Comparison of ENCODE assay signal across 23 cellular contexts in genomic region chr3:61634678-61635077, GRCh38.
DNase-seq lines count a peak whose midpoint lies in the region; ATAC-seq and TF ChIP-seq lines count a peak whose summit lies in the region.
"Had no signal": no experiment of that assay in that cellular context is flagged by ENCODE, and none has a peak within 500 bp of the region (broad histone marks: within the 10 kb centered on the region; RNA-seq: fewer than 3 reads in every experiment).

No MANE protein-coding gene starts in this region.

- dilution Hi-C loops in IMR-90 (cut with HindIII; ENCODE audit: low sequenced_read_pairs, unreplicated experiment): no loop called here

- H3K56ac ChIP-seq in IMR-90 (ENCODE audit: extremely low read depth, insufficient read depth, low read length): no peak overlapping the region

- H3K27ac ChIP-seq in IMR-90 (ENCODE audit: insufficient read depth, low read length) (no peak overlapping the region), neural cell (ENCODE audit: low read length) (no peak overlapping the region), RWPE1 (no peak overlapping the region)
- H3K27ac ChIP-seq: 22Rv1, epithelial cell of prostate, gastrocnemius medialis had no signal

- H4K20me1 ChIP-seq in IMR-90 (ENCODE audit: insufficient read depth, low read length) (peaks cover 27% of the 10 kb centered on the region; the same call in 1 of the 2 replicates), neural cell (ENCODE audit: insufficient read depth) (no peaks in the 10 kb centered on the region)

- POLR2A ChIA-PET in IMR-90 (lab: Charles Lee; ENCODE audit: unreplicated experiment): no interaction called here
- POLR2A ChIA-PET in RWPE1 (lab: Yijun Ruan, JAX; ENCODE audit: low non-redundant PET): no interaction called here

- no peaks in the 10 kb centered on the region for H3K79me2 ChIP-seq in neural cell (replicated peaks; ENCODE audit: insufficient read depth, low read length)

- no peak overlapping the region for H3K4me3 ChIP-seq in IMR-90 (ENCODE audit: insufficient read depth, low read depth, low read length)
- no peak overlapping the region for H3K4me3 ChIP-seq in fibroblast of pulmonary artery (replicated peaks; ENCODE audit: low read depth, low read length)
- no peak overlapping the region for H3K4me3 ChIP-seq in neural cell (ENCODE audit: low read length)
- H3K4me3 ChIP-seq: gastrocnemius medialis had no signal

- no peak overlapping the region for H3K18ac ChIP-seq in IMR-90 (ENCODE audit: low read depth, low read length)

- no peak overlapping the region for H3K4ac ChIP-seq in IMR-90 (ENCODE audit: low read depth, low read length)

- no peak overlapping the region for H2BK5ac ChIP-seq in IMR-90 (ENCODE audit: low read depth, low read length, poor library complexity, severe bottlenecking)

- intact Hi-C loops in IMR-90 (cut with micrococcal nuclease): loop anchor here (10.0 kb wide), 1 partner anchor 550 kb away; no protein-coding TSS in a partner anchor

- no TSS peak for BruUV-seq in IMR-90 (replicated peaks; lab: Mats Ljungman, UMichigan)

- no peak overlapping the region for H2BK15ac ChIP-seq in IMR-90 (ENCODE audit: low read depth, low read length)

- H2AFZ ChIP-seq in IMR-90 (replicated peaks; ENCODE audit: low read length, poor library complexity) (no peak overlapping the region), neural cell (ENCODE audit: low read depth, low read length) (no peak overlapping the region)

- no peak overlapping the region for H2BK120ac ChIP-seq in IMR-90 (ENCODE audit: low read depth, low read length)

- TF ChIP-seq CTCF in IMR-90 (conservative IDR thresholded peaks at IDR 0.05; ENCODE audit: low read depth, low read length): no peak
- no peak for TF ChIP-seq CTCF in fibroblast of pulmonary artery (IDR thresholded peaks at IDR 0.05; ENCODE audit: low read length, missing control alignments)
- TF ChIP-seq CTCF in neural cell (IDR thresholded peaks at IDR 0.05; ENCODE audit: poor library complexity, severe bottlenecking): no peak
- no peak for TF ChIP-seq CTCF in RWPE1 (conservative IDR thresholded peaks at IDR 0.05; ENCODE audit: low read depth)

- peak; percentile 25; the same call in 1 of the 2 replicates for ATAC-seq in IMR-90 (ENCODE audit: low read depth)
- ATAC-seq in GM18505 (IDR thresholded peaks at IDR 0.05; ENCODE audit: unreplicated experiment): no peak
- ATAC-seq: activated CD8-positive, alpha-beta memory T cell treated with anti-CD3 and anti-CD28 coated beads, Interleukin-2, amount 10 ng/mL, durations not matched to agents 7 days and 5 days; gastrocnemius medialis; T-helper 17 cell had no signal

- H4K91ac ChIP-seq in IMR-90 (ENCODE audit: insufficient read depth, low read depth, low read length): no peak overlapping the region

- peak; percentile 50 for TF ChIP-seq EP300 in neural cell (conservative IDR thresholded peaks at IDR 0.05; ENCODE audit: poor library complexity, severe bottlenecking)

- CTCF ChIA-PET in IMR-90 (lab: Yijun Ruan, JAX): no interaction called here
- CTCF ChIA-PET in RWPE1 (lab: Yijun Ruan, JAX): no interaction called here

- H3K36me3 ChIP-seq in IMR-90 (ENCODE audit: control insufficient read depth, insufficient read depth, low read length): no peaks in the 10 kb centered on the region
- H3K36me3 ChIP-seq in neural cell (ENCODE audit: insufficient read depth, low read length): no peaks in the 10 kb centered on the region
- H3K36me3 ChIP-seq: gastrocnemius medialis had no signal

- peak overlapping the region; percentile 5; the same call in 1 of the 2 replicates for H3K4me2 ChIP-seq in IMR-90 (ENCODE audit: low read depth, low read length)
- no peak overlapping the region for H3K4me2 ChIP-seq in neural cell (ENCODE audit: low read length)

- H3K27me3 ChIP-seq in IMR-90 (ENCODE audit: control insufficient read depth, insufficient read depth, low read length) (no peaks in the 10 kb centered on the region), neural cell (ENCODE audit: insufficient read depth, low read depth, low read length) (no peaks in the 10 kb centered on the region)
- H3K27me3 ChIP-seq: gastrocnemius medialis had no signal

- no peak overlapping the region for H3K9ac ChIP-seq in IMR-90 (ENCODE audit: low read depth, low read length)
- H3K9ac ChIP-seq in neural cell (ENCODE audit: low read length): no peak overlapping the region

- H3F3A ChIP-seq in neural cell (ENCODE audit: insufficient read depth, low read length, poor library complexity, severe bottlenecking): no peaks in the 10 kb centered on the region

- H3K14ac ChIP-seq in IMR-90 (replicated peaks; ENCODE audit: low read depth, low read length): peak overlapping the region; percentile 72; the same call in 1 of the 2 replicates

- H4K5ac ChIP-seq in IMR-90 (ENCODE audit: low read depth, low read length): no peak overlapping the region

- WGBS in IMR-90 (ENCODE audit: extremely low coverage in 2 of 2, insufficient read length in 1 of 2), 2 experiments: no CpG with 5 or more reads among the region's 3 CpGs

- H3K9me1 ChIP-seq in IMR-90 (ENCODE audit: insufficient read depth, low read length): peaks cover 12% of the 10 kb centered on the region

- H3K4me1 ChIP-seq in IMR-90 (ENCODE audit: control insufficient read depth, insufficient read depth, low read length): peaks cover 15% of the 10 kb centered on the region

- no peak overlapping the region for H3K23ac ChIP-seq in IMR-90 (ENCODE audit: low read depth, low read length)

- no peaks in the 10 kb centered on the region for H3K9me2 ChIP-seq in neural cell (ENCODE audit: insufficient read depth, low read length)

- H2AK9ac ChIP-seq in IMR-90 (replicated peaks; ENCODE audit: low read depth, low read length, poor library complexity): no peak overlapping the region

- no peaks in the 10 kb centered on the region for H3K9me3 ChIP-seq in IMR-90 (ENCODE audit: control insufficient read depth, insufficient read depth, low read length)
- peaks cover 6% of the 10 kb centered on the region for H3K9me3 ChIP-seq in neural cell (ENCODE audit: low read length)
- H3K9me3 ChIP-seq: gastrocnemius medialis had no signal

- TF ChIP-seq POLR2A in IMR-90 (IDR thresholded peaks at IDR 0.05; ENCODE audit: low read depth, low read length): no peak
- no peak for TF ChIP-seq POLR2A in GM18505 (IDR thresholded peaks at IDR 0.05; ENCODE audit: borderline replicate concordance, extremely low read depth, insufficient read depth, insufficient read length)

- H2AK5ac ChIP-seq in IMR-90 (ENCODE audit: low read depth, low read length): no peak overlapping the region

- in situ Hi-C loops in IMR-90 (cut with MboI; ENCODE audit: low sequenced_read_pairs): no loop called here

- peak; percentile 1 for DNase-seq in DMS53 (lab: John Stamatoyannopoulos, UW)
- DNase-seq in DMS53 treated with DMSO at 0.1 percent for 48 hours (lab: John Stamatoyannopoulos, UW; ENCODE audit: unreplicated experiment): no peak
- peak; percentile 36 for DNase-seq in IMR-90
- peak; percentile 29 for DNase-seq in fibroblast of pulmonary artery (ENCODE audit: low read depth)
- DNase-seq in RWPE1 (ENCODE audit: low spot score): no peak
- no peak for DNase-seq in DMS79 (lab: John Stamatoyannopoulos, UW)
- DNase-seq: activated CD4-positive, alpha-beta T cell treated with anti-CD3 and anti-CD28 coated beads, Interleukin-2, amount 10 ng/mL, durations not matched to agents 7 days and 5 days; activated CD8-positive, alpha-beta memory T cell treated with anti-CD3 and anti-CD28 coated beads, Interleukin-2, amount 10 ng/mL, durations not matched to agents 7 days and 5 days; activated naive CD4-positive, alpha-beta T cell treated with anti-CD3 and anti-CD28 coated beads, Interleukin-2, amount 50 U/mL, for 16 hours; AML-193; gastrocnemius medialis; hypothalamus; KG1; mammary epithelial cell; NCI-H1694 treated with DMSO at 0.1 percent for 48 hours; NCI-H526; nucleus accumbens; stimulated activated CD8-positive, alpha-beta memory T cell treated with anti-CD3 and anti-CD28 coated beads, Interleukin-4, amount 100 ng/mL, for 48 hours; T-helper 17 cell had no signal

- no peak overlapping the region for H2BK20ac ChIP-seq in IMR-90 (ENCODE audit: low read depth, low read length)

- H3K79me1 ChIP-seq in IMR-90 (ENCODE audit: low read depth in 1 of 2, low read length in 2 of 2): peaks cover 23 to 63% of the 10 kb centered on the region in 2 experiments

- no peak overlapping the region for H4K8ac ChIP-seq in IMR-90 (ENCODE audit: low read depth in 2 of 2, low read length in 2 of 2)

- no peak for TF ChIP-seq RAD21 in IMR-90 (IDR thresholded peaks at IDR 0.05; ENCODE audit: low read length)
- no peak for TF ChIP-seq RAD21 in neural cell (conservative IDR thresholded peaks at IDR 0.05)

TF ChIP-seq in IMR-90, 13 proteins besides CTCF, POLR2A, EP300 and RAD21:
- no peak for TF ChIP-seq MAFK (IDR thresholded peaks at IDR 0.05; ENCODE audit: low read depth, low read length)
- TF ChIP-seq RCOR1 (IDR thresholded peaks at IDR 0.05; ENCODE audit: insufficient replicate concordance, low read length): no peak
- no peak for TF ChIP-seq MXI1 (IDR thresholded peaks at IDR 0.05; ENCODE audit: borderline replicate concordance, low read depth, low read length)
- no peak for TF ChIP-seq SMC3 (IDR thresholded peaks at IDR 0.05; ENCODE audit: low read depth, low read length)
- TF ChIP-seq CHD1 (IDR thresholded peaks at IDR 0.05; ENCODE audit: low read depth, low read length): no peak
- no peak for TF ChIP-seq RFX5 (IDR thresholded peaks at IDR 0.05; ENCODE audit: low read depth, low read length)

TF ChIP-seq in neural cell, 6 proteins besides CTCF, POLR2A, EP300 and RAD21 (continues in another document):
- TF ChIP-seq, protein P1, sequence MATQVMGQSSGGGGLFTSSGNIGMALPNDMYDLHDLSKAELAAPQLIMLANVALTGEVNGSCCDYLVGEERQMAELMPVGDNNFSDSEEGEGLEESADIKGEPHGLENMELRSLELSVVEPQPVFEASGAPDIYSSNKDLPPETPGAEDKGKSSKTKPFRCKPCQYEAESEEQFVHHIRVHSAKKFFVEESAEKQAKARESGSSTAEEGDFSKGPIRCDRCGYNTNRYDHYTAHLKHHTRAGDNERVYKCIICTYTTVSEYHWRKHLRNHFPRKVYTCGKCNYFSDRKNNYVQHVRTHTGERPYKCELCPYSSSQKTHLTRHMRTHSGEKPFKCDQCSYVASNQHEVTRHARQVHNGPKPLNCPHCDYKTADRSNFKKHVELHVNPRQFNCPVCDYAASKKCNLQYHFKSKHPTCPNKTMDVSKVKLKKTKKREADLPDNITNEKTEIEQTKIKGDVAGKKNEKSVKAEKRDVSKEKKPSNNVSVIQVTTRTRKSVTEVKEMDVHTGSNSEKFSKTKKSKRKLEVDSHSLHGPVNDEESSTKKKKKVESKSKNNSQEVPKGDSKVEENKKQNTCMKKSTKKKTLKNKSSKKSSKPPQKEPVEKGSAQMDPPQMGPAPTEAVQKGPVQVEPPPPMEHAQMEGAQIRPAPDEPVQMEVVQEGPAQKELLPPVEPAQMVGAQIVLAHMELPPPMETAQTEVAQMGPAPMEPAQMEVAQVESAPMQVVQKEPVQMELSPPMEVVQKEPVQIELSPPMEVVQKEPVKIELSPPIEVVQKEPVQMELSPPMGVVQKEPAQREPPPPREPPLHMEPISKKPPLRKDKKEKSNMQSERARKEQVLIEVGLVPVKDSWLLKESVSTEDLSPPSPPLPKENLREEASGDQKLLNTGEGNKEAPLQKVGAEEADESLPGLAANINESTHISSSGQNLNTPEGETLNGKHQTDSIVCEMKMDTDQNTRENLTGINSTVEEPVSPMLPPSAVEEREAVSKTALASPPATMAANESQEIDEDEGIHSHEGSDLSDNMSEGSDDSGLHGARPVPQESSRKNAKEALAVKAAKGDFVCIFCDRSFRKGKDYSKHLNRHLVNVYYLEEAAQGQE (IDR thresholded peaks at IDR 0.05; ENCODE audit: borderline replicate concordance): no peak

Comparison
In these comparisons a context has a peak if more than half of its experiments do, and no peak if none do; other contexts are left out.
1. DNase-seq: peak in DMS53 (single experiment), IMR-90 (single experiment) and fibroblast of pulmonary artery (single experiment); none in DMS53 treated with DMSO at 0.1 percent for 48 hours (single experiment), RWPE1 (single experiment) and DMS79 (single experiment).